Comparison of ENCODE assay signal across 14 cellular contexts in genomic region chr4:123553279-123553678, GRCh38.
A peak's percentile ranks its signal among the peaks of the same experiment; 100 is the strongest.
DNase-seq lines count a peak whose midpoint lies in the region; ATAC-seq, FAIRE-seq and TF ChIP-seq lines count a peak whose summit lies in the region.
"Had no signal": no experiment of that assay in that cellular context is flagged by ENCODE, and none has a peak within 500 bp of the region (broad histone marks: within the 10 kb centered on the region; RNA-seq: fewer than 3 reads in every experiment).

No MANE protein-coding gene starts in this region.

- ATAC-seq in DND-41 (ENCODE audit: insufficient read depth, low read depth) = peak; percentile 37; the same call in 1 of the 3 replicates
- peak; percentile 41; the same call in 2 of the 3 replicates for ATAC-seq in GM12878
- ATAC-seq: esophagus mucosa, gastroesophageal sphincter, left cardiac atrium, WTC11 had no signal

- no TSS peak for BruUV-seq in GM12878 (replicated peaks; lab: Mats Ljungman, UMichigan)

- intact Hi-C loops in GM12878 (cut with micrococcal nuclease; ENCODE audit: unreplicated experiment) = no loop called here

- peak overlapping the region; percentile 74 for H3K27ac Mint-ChIP-seq in neural crest cell (ENCODE audit: unreplicated experiment)
- H3K27ac Mint-ChIP-seq: WTC11 had no signal

- in situ Hi-C loops in GM12878 (cut with MboI) = no loop called here

- TF ChIP-seq POLR2A in GM12878 (IDR thresholded peaks at IDR 0.05; ENCODE audit: low read depth, low read length) = no peak

- no peak for FAIRE-seq in GM12878 (lab: Jason Lieb, UNC)

- DNase-seq in DND-41 = peak; percentile 9
- DNase-seq in MV-4-11 (lab: John Stamatoyannopoulos, UW) = peak; percentile 42
- DNase-seq in GM12878 (ENCODE audit: low read depth, low spot score) = no peak
- no peak for DNase-seq in neural crest cell (ENCODE audit: low read depth, low spot score)
- DNase-seq in COLO668 (lab: John Stamatoyannopoulos, UW; ENCODE audit: unreplicated experiment) = no peak
- DNase-seq in C1 segment of cervical spinal cord (lab: John Stamatoyannopoulos, UW) = no peak
- no peak for DNase-seq in stimulated activated CD8-positive, alpha-beta memory T cell treated with anti-CD3 and anti-CD28 coated beads, Interleukin-4, amount 100 ng/mL, for 48 hours
- DNase-seq: amniotic stem cell, left cardiac atrium, posterior cingulate gyrus had no signal

- H3K4me1 Mint-ChIP-seq in neural crest cell = peaks cover 37% of the 10 kb centered on the region

- CTCF ChIA-PET in GM12878 (lab: Yijun Ruan, JAX) = interaction anchor here (1.3 to 1.6 kb wide), 2 partner anchors 11 to 107 kb away, joined by 3 to 15 read pairs; no protein-coding TSS in a partner anchor

- SMC1A ChIA-PET in GM12878 (lab: Charles Lee; ENCODE audit: uncharacterized antibody, unreplicated experiment) = interaction anchor here (0.9 to 1.1 kb wide), 2 partner anchors 24 to 29 kb away, joined by 4 to 5 read pairs; no protein-coding TSS in a partner anchor

- H3K9me3 Mint-ChIP-seq in neural crest cell = peaks cover 9% of the 10 kb centered on the region

- H3K9me3 ChIP-seq in DND-41 (ENCODE audit: insufficient read depth, low read length, severe bottlenecking) (no peaks in the 10 kb centered on the region), GM12878 (replicated peaks; ENCODE audit: control insufficient read depth, insufficient read depth, low read length) (no peaks in the 10 kb centered on the region)

- no peaks in the 10 kb centered on the region for H3K36me3 ChIP-seq in DND-41 (ENCODE audit: insufficient read depth, low read length)
- no peaks in the 10 kb centered on the region for H3K36me3 ChIP-seq in GM12878 (ENCODE audit: control insufficient read depth in 2 of 2, insufficient read depth in 2 of 2, low read length in 1 of 2)
- H3K36me3 ChIP-seq: gastroesophageal sphincter had no signal

- peaks cover 2% of the 10 kb centered on the region for H3K27me3 Mint-ChIP-seq in neural crest cell (ENCODE audit: low read depth)

- no peak for TF ChIP-seq EP300 in GM12878 (IDR thresholded peaks at IDR 0.05; ENCODE audit: borderline replicate concordance in 1 of 2, control insufficient read depth in 1 of 2, low read depth in 2 of 2, low read length in 2 of 2)

- H3K79me2 ChIP-seq in DND-41 (ENCODE audit: insufficient read depth, low read length) (no peaks in the 10 kb centered on the region), GM12878 (ENCODE audit: control insufficient read depth, insufficient read depth, low read length) (no peaks in the 10 kb centered on the region)

- peaks cover 5% of the 10 kb centered on the region for H3K36me3 Mint-ChIP-seq in neural crest cell (ENCODE audit: low read depth)

- H3K27me3 ChIP-seq in DND-41 (ENCODE audit: insufficient read depth, low read length, poor library complexity) = no peaks in the 10 kb centered on the region
- no peaks in the 10 kb centered on the region; a peak in 1 of 4 replicates for H3K27me3 ChIP-seq in GM12878 (replicated peaks in 1 of 2; ENCODE audit: control insufficient read depth in 2 of 2, insufficient read depth in 2 of 2, low read length in 1 of 2)
- H3K27me3 ChIP-seq: gastroesophageal sphincter had no signal

- no peak overlapping the region for H3K4me3 Mint-ChIP-seq in neural crest cell
- H3K4me3 Mint-ChIP-seq: WTC11 had no signal

- TF ChIP-seq CTCF in DND-41 (IDR thresholded peaks at IDR 0.05; ENCODE audit: borderline replicate concordance, extremely low read depth, low read length, poor library complexity, severe bottlenecking) (no peak), GM12878 (IDR thresholded peaks at IDR 0.05 in 2 of 3, conservative IDR thresholded peaks at IDR 0.05 in 1 of 3; ENCODE audit: control insufficient read depth in 2 of 3, extremely low read depth in 1 of 3, insufficient read depth in 1 of 3, low read depth in 3 of 3, low read length in 3 of 3) (no peak), neural crest cell (conservative IDR thresholded peaks at IDR 0.05) (no peak)

- no peaks in the 10 kb centered on the region for H4K20me1 ChIP-seq in DND-41 (ENCODE audit: insufficient read depth, low read length)
- no peaks in the 10 kb centered on the region for H4K20me1 ChIP-seq in GM12878 (ENCODE audit: control insufficient read depth, insufficient read depth)

- H2AFZ ChIP-seq in DND-41 (ENCODE audit: low read depth, low read length) (no peak overlapping the region), GM12878 (ENCODE audit: control insufficient read depth, low read depth, low read length) (no peak overlapping the region)

- WGBS in GM12878 (ENCODE audit: insufficient coverage, insufficient replicate concordance, low lambda C conversion rate, missing lambda C conversion rate) = 23% methylated on average over 4 of the region's 4 CpGs

- POLR2A ChIA-PET in GM12878 (lab: Charles Lee) = no interaction called here

- no peak for TF ChIP-seq RAD21 in GM12878 (IDR thresholded peaks at IDR 0.05; ENCODE audit: insufficient read depth, low read depth, low read length)

- H3K27ac ChIP-seq in DND-41 (ENCODE audit: low read length) (no peak overlapping the region), GM12878 (ENCODE audit: control insufficient read depth, insufficient read depth) (no peak overlapping the region)
- H3K27ac ChIP-seq: gastroesophageal sphincter, KMS-11 had no signal

- RAD21 ChIA-PET in GM12878 (lab: Charles Lee; ENCODE audit: unreplicated experiment) = no interaction called here

- H3K4me2 ChIP-seq in DND-41 (ENCODE audit: insufficient read depth, low read length) = no peak overlapping the region
- H3K4me2 ChIP-seq in GM12878 (ENCODE audit: control insufficient read depth, insufficient read depth) = no peak overlapping the region
- H3K4me2 ChIP-seq: KMS-11 had no signal

- H3K9ac ChIP-seq in DND-41 (ENCODE audit: low read depth, low read length) (no peak overlapping the region), GM12878 (ENCODE audit: control insufficient read depth, insufficient read depth, low read length) (no peak overlapping the region)
- H3K9ac ChIP-seq: KMS-11 had no signal

- H3K4me3 ChIP-seq in DND-41 (ENCODE audit: low read depth in 1 of 2, low read length in 2 of 2) (no peak overlapping the region), GM12878 (no peak overlapping the region)
- H3K4me3 ChIP-seq: gastroesophageal sphincter had no signal

- H3K4me1 ChIP-seq in DND-41 (ENCODE audit: insufficient read depth, low read length) (no peaks in the 10 kb centered on the region), GM12878 (ENCODE audit: control insufficient read depth, insufficient read depth, low read length) (no peaks in the 10 kb centered on the region)

TF ChIP-seq in GM12878, 131 proteins besides CTCF, POLR2A, EP300 and RAD21:
- TF ChIP-seq SPI1 (IDR thresholded peaks at IDR 0.05; ENCODE audit: borderline replicate concordance, insufficient read depth, low read depth, low read length) = peak; percentile 7; the same call in 1 of the 2 replicates
- TF ChIP-seq ETV6 (conservative IDR thresholded peaks at IDR 0.05 in 1 of 2, IDR thresholded peaks at IDR 0.05 in 1 of 2; ENCODE audit: borderline replicate concordance in 1 of 2, low read depth in 1 of 2) = no peak

Comparison
In these comparisons a context has a peak if more than half of its experiments do, and no peak if none do; other contexts are left out.
1. DNase-seq: peak in DND-41 (single experiment) and MV-4-11 (single experiment); none in GM12878 (single experiment), neural crest cell (single experiment), COLO668 (single experiment), C1 segment of cervical spinal cord (0 of 14) and stimulated activated CD8-positive, alpha-beta memory T cell treated with anti-CD3 and anti-CD28 coated beads, Interleukin-4, amount 100 ng/mL, for 48 hours (single experiment).